ENCODE assay signal across 1 cellular context in genomic region chr2:48439102-48439501, GRCh38.
TF ChIP-seq lines count a peak whose summit lies in the region.

No MANE protein-coding gene starts in this region.

TF ChIP-seq in IMR-90, 13 proteins besides CTCF, POLR2A, EP300 and RAD21:
- TF ChIP-seq USF2 (IDR thresholded peaks at IDR 0.05; ENCODE audit: low read depth, low read length): no peak
- no peak for TF ChIP-seq FOS (IDR thresholded peaks at IDR 0.05; ENCODE audit: low read depth, low read length)
- TF ChIP-seq RFX5 (IDR thresholded peaks at IDR 0.05; ENCODE audit: low read depth, low read length): no peak
- TF ChIP-seq MAFK (IDR thresholded peaks at IDR 0.05; ENCODE audit: low read depth, low read length): no peak
- no peak for TF ChIP-seq ELK1 (IDR thresholded peaks at IDR 0.05; ENCODE audit: borderline replicate concordance, low read depth, low read length)
- TF ChIP-seq RCOR1 (IDR thresholded peaks at IDR 0.05; ENCODE audit: insufficient replicate concordance, low read length): no peak
- no peak for TF ChIP-seq SMC3 (IDR thresholded peaks at IDR 0.05; ENCODE audit: low read depth, low read length)
- no peak for TF ChIP-seq CHD1 (IDR thresholded peaks at IDR 0.05; ENCODE audit: low read depth, low read length)
- TF ChIP-seq MAZ (IDR thresholded peaks at IDR 0.05; ENCODE audit: borderline replicate concordance, low read depth, low read length): no peak
- TF ChIP-seq MXI1 (IDR thresholded peaks at IDR 0.05; ENCODE audit: borderline replicate concordance, low read depth, low read length): no peak
- TF ChIP-seq BHLHE40 (IDR thresholded peaks at IDR 0.05; ENCODE audit: low read depth, low read length): no peak
- TF ChIP-seq CEBPB (IDR thresholded peaks at IDR 0.05; ENCODE audit: low read depth, low read length): no peak
- TF ChIP-seq NFE2L2 (IDR thresholded peaks at IDR 0.05; ENCODE audit: low read depth, low read length): no peak
TF ChIP-seq in IMR-90: peak in this region for 0.
